In the genomic region with DNA sequence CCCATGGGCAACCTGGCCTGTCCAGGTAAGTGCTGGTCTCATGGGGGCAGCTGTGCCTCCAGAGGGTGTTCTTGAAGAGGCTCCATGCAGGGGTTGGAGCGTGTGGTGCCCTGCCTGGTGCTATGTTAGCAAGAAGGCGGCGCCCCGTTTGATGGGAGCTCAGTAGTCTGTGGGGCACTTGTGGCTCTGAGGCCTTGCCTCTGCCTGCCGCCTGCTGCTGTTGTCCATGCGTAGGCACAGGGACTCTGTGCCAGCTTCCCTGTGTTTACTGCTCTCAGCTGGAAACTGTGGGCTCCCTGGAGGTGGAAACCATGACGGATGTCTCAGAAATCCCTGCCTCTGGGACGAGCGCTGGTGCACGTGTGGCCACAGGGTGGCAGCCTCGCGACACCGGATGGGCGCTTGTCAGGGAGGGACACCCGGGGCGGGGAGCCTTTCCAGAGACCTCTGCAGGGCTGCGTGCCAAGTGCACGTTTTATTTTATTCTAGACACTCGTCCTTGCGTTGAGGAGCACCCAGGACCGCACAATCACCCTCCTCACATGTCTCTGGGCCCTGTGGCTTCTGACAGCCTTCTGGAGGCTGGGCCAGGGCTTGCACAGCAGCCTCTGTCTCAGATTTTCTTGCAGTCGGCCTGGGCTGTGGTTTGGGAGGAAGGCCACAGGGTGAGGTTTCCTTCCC, we compare ENCODE assay signal across 1 cellular context.
TF ChIP-seq lines count a peak whose summit lies in the region.

No MANE protein-coding gene starts in this region.

TF ChIP-seq in HepG2, 621 proteins besides CTCF, POLR2A, EP300 and RAD21 (continued from another document and continues in another):
- TF ChIP-seq, protein P1, sequence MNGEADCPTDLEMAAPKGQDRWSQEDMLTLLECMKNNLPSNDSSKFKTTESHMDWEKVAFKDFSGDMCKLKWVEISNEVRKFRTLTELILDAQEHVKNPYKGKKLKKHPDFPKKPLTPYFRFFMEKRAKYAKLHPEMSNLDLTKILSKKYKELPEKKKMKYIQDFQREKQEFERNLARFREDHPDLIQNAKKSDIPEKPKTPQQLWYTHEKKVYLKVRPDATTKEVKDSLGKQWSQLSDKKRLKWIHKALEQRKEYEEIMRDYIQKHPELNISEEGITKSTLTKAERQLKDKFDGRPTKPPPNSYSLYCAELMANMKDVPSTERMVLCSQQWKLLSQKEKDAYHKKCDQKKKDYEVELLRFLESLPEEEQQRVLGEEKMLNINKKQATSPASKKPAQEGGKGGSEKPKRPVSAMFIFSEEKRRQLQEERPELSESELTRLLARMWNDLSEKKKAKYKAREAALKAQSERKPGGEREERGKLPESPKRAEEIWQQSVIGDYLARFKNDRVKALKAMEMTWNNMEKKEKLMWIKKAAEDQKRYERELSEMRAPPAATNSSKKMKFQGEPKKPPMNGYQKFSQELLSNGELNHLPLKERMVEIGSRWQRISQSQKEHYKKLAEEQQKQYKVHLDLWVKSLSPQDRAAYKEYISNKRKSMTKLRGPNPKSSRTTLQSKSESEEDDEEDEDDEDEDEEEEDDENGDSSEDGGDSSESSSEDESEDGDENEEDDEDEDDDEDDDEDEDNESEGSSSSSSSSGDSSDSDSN (CRISPR knock-in tag; IDR thresholded peaks at IDR 0.05): no peak
- TF ChIP-seq GABPB1 (CRISPR knock-in tag; IDR thresholded peaks at IDR 0.05) (peak; percentile 60), ZNF83 (CRISPR knock-in tag; IDR thresholded peaks at IDR 0.05; ENCODE audit: borderline replicate concordance) (no peak), GABPA (IDR thresholded peaks at IDR 0.05; ENCODE audit: low read depth, low read length) (no peak), GABPA (CRISPR knock-in tag; IDR thresholded peaks at IDR 0.05; ENCODE audit: low read depth) (no peak), ZKSCAN8 (CRISPR knock-in tag; IDR thresholded peaks at IDR 0.05; ENCODE audit: borderline replicate concordance) (no peak), ZNF549 (CRISPR knock-in tag; IDR thresholded peaks at IDR 0.05) (no peak), TEAD2 (CRISPR knock-in tag; IDR thresholded peaks at IDR 0.05) (no peak), ZNF891 (CRISPR knock-in tag; IDR thresholded peaks at IDR 0.05) (no peak), SIN3B (IDR thresholded peaks at IDR 0.05; ENCODE audit: low read length) (no peak), ZNF180 (CRISPR knock-in tag; IDR thresholded peaks at IDR 0.05; ENCODE audit: borderline replicate concordance, low read depth) (no peak), GATAD1 (CRISPR knock-in tag; IDR thresholded peaks at IDR 0.05) (no peak), ZNF713 (CRISPR knock-in tag; IDR thresholded peaks at IDR 0.05) (no peak), BHLHE40 (IDR thresholded peaks at IDR 0.05; ENCODE audit: low read length) (peak; percentile 56), ZNF350 (CRISPR knock-in tag; IDR thresholded peaks at IDR 0.05; ENCODE audit: borderline replicate concordance, low read depth) (no peak), ZMYM4 (CRISPR knock-in tag; IDR thresholded peaks at IDR 0.05) (no peak), KAT2B (IDR thresholded peaks at IDR 0.05; ENCODE audit: borderline replicate concordance, low read depth, low read length) (no peak), ZNF619 (CRISPR knock-in tag; IDR thresholded peaks at IDR 0.05) (no peak), PCBP1 (IDR thresholded peaks at IDR 0.05; ENCODE audit: borderline replicate concordance, low read depth, low read length) (no peak), NFYC (CRISPR knock-in tag; IDR thresholded peaks at IDR 0.05) (no peak), SMARCC2 (IDR thresholded peaks at IDR 0.05) (no peak), ZNF841 (CRISPR knock-in tag; IDR thresholded peaks at IDR 0.05; ENCODE audit: borderline replicate concordance) (no peak), IKZF4 (CRISPR knock-in tag; IDR thresholded peaks at IDR 0.05; ENCODE audit: borderline replicate concordance, low read depth, not compliant biosample characterization) (no peak), ZNF556 (CRISPR knock-in tag; IDR thresholded peaks at IDR 0.05; ENCODE audit: borderline replicate concordance) (0 out of 2 replicates have a peak, but pooled peaks have one; percentile 56), TBL1XR1 (IDR thresholded peaks at IDR 0.05; ENCODE audit: borderline replicate concordance, low read length, partially characterized antibody) (no peak), ERF (CRISPR knock-in tag; IDR thresholded peaks at IDR 0.05) (no peak), RBAK (CRISPR knock-in tag; IDR thresholded peaks at IDR 0.05) (no peak), LCORL (IDR thresholded peaks at IDR 0.05) (no peak), LCORL (CRISPR knock-in tag; IDR thresholded peaks at IDR 0.05) (no peak), RAD51 (IDR thresholded peaks at IDR 0.05; ENCODE audit: borderline replicate concordance) (no peak), ZFP36L2 (CRISPR knock-in tag; IDR thresholded peaks at IDR 0.05) (no peak), FOXA1 (IDR thresholded peaks at IDR 0.05) (no peak), FOXA1 (CRISPR knock-in tag; IDR thresholded peaks at IDR 0.05) (no peak), SIX4 (CRISPR knock-in tag; IDR thresholded peaks at IDR 0.05) (no peak), MIER3 (CRISPR knock-in tag; IDR thresholded peaks at IDR 0.05; ENCODE audit: borderline replicate concordance) (no peak), SPEN (CRISPR knock-in tag; IDR thresholded peaks at IDR 0.05; ENCODE audit: low read depth) (no peak), MYNN (CRISPR knock-in tag; IDR thresholded peaks at IDR 0.05; ENCODE audit: low read depth) (no peak)
- TF ChIP-seq, protein P2, sequence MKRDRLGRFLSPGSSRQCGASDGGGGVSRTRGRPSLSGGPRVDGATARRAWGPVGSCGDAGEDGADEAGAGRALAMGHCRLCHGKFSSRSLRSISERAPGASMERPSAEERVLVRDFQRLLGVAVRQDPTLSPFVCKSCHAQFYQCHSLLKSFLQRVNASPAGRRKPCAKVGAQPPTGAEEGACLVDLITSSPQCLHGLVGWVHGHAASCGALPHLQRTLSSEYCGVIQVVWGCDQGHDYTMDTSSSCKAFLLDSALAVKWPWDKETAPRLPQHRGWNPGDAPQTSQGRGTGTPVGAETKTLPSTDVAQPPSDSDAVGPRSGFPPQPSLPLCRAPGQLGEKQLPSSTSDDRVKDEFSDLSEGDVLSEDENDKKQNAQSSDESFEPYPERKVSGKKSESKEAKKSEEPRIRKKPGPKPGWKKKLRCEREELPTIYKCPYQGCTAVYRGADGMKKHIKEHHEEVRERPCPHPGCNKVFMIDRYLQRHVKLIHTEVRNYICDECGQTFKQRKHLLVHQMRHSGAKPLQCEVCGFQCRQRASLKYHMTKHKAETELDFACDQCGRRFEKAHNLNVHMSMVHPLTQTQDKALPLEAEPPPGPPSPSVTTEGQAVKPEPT (CRISPR knock-in tag; IDR thresholded peaks at IDR 0.05; ENCODE audit: low read depth): no peak
- TF ChIP-seq, protein P3, sequence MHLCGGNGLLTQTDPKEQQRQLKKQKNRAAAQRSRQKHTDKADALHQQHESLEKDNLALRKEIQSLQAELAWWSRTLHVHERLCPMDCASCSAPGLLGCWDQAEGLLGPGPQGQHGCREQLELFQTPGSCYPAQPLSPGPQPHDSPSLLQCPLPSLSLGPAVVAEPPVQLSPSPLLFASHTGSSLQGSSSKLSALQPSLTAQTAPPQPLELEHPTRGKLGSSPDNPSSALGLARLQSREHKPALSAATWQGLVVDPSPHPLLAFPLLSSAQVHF (CRISPR knock-in tag; IDR thresholded peaks at IDR 0.05): no peak
- TF ChIP-seq, protein P4, sequence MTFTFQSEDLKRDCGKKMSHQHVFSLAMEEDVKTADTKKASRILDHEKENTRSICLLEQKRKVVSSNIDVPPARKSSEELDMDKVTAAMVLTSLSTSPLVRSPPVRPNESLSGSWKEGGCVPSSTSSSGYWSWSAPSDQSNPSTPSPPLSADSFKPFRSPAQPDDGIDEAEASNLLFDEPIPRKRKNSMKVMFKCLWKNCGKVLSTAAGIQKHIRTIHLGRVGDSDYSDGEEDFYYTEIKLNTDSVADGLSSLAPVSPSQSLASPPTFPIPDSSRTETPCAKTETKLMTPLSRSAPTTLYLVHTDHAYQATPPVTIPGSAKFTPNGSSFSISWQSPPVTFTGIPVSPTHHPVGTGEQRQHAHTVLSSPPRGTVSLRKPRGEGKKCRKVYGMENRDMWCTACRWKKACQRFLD (CRISPR knock-in tag; IDR thresholded peaks at IDR 0.05; ENCODE audit: borderline replicate concordance): no peak
- TF ChIP-seq, protein P5, sequence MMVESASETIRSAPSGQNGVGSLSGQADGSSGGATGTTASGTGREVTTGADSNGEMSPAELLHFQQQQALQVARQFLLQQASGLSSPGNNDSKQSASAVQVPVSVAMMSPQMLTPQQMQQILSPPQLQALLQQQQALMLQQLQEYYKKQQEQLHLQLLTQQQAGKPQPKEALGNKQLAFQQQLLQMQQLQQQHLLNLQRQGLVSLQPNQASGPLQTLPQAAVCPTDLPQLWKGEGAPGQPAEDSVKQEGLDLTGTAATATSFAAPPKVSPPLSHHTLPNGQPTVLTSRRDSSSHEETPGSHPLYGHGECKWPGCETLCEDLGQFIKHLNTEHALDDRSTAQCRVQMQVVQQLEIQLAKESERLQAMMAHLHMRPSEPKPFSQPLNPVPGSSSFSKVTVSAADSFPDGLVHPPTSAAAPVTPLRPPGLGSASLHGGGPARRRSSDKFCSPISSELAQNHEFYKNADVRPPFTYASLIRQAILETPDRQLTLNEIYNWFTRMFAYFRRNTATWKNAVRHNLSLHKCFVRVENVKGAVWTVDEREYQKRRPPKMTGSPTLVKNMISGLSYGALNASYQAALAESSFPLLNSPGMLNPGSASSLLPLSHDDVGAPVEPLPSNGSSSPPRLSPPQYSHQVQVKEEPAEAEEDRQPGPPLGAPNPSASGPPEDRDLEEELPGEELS (CRISPR knock-in tag; IDR thresholded peaks at IDR 0.05): no peak
- TF ChIP-seq, protein P6, sequence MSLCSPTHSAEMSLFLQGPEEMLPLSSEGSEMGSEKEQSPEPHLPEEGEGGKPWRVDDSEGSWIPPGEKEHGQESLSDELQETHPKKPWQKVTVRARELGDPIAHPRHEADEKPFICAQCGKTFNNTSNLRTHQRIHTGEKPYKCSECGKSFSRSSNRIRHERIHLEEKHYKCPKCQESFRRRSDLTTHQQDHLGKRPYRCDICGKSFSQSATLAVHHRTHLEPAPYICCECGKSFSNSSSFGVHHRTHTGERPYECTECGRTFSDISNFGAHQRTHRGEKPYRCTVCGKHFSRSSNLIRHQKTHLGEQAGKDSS (CRISPR knock-in tag; IDR thresholded peaks at IDR 0.05; ENCODE audit: borderline replicate concordance, low read depth): no peak
- TF ChIP-seq, protein P7, sequence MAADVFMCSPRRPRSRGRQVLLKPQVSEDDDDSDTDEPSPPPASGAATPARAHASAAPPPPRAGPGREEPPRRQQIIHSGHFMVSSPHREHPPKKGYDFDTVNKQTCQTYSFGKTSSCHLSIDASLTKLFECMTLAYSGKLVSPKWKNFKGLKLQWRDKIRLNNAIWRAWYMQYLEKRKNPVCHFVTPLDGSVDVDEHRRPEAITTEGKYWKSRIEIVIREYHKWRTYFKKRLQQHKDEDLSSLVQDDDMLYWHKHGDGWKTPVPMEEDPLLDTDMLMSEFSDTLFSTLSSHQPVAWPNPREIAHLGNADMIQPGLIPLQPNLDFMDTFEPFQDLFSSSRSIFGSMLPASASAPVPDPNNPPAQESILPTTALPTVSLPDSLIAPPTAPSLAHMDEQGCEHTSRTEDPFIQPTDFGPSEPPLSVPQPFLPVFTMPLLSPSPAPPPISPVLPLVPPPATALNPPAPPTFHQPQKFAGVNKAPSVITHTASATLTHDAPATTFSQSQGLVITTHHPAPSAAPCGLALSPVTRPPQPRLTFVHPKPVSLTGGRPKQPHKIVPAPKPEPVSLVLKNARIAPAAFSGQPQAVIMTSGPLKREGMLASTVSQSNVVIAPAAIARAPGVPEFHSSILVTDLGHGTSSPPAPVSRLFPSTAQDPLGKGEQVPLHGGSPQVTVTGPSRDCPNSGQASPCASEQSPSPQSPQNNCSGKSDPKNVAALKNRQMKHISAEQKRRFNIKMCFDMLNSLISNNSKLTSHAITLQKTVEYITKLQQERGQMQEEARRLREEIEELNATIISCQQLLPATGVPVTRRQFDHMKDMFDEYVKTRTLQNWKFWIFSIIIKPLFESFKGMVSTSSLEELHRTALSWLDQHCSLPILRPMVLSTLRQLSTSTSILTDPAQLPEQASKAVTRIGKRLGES (CRISPR knock-in tag; IDR thresholded peaks at IDR 0.05; ENCODE audit: borderline replicate concordance): no peak
- TF ChIP-seq, protein P8, sequence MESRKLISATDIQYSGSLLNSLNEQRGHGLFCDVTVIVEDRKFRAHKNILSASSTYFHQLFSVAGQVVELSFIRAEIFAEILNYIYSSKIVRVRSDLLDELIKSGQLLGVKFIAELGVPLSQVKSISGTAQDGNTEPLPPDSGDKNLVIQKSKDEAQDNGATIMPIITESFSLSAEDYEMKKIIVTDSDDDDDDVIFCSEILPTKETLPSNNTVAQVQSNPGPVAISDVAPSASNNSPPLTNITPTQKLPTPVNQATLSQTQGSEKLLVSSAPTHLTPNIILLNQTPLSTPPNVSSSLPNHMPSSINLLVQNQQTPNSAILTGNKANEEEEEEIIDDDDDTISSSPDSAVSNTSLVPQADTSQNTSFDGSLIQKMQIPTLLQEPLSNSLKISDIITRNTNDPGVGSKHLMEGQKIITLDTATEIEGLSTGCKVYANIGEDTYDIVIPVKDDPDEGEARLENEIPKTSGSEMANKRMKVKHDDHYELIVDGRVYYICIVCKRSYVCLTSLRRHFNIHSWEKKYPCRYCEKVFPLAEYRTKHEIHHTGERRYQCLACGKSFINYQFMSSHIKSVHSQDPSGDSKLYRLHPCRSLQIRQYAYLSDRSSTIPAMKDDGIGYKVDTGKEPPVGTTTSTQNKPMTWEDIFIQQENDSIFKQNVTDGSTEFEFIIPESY (CRISPR knock-in tag; IDR thresholded peaks at IDR 0.05): peak; percentile 68; the same call in 1 of the 2 replicates
- TF ChIP-seq, protein P9, sequence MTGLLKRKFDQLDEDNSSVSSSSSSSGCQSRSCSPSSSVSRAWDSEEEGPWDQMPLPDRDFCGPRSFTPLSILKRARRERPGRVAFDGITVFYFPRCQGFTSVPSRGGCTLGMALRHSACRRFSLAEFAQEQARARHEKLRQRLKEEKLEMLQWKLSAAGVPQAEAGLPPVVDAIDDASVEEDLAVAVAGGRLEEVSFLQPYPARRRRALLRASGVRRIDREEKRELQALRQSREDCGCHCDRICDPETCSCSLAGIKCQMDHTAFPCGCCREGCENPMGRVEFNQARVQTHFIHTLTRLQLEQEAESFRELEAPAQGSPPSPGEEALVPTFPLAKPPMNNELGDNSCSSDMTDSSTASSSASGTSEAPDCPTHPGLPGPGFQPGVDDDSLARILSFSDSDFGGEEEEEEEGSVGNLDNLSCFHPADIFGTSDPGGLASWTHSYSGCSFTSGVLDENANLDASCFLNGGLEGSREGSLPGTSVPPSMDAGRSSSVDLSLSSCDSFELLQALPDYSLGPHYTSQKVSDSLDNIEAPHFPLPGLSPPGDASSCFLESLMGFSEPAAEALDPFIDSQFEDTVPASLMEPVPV (CRISPR knock-in tag; IDR thresholded peaks at IDR 0.05): no peak
- TF ChIP-seq, protein P10, sequence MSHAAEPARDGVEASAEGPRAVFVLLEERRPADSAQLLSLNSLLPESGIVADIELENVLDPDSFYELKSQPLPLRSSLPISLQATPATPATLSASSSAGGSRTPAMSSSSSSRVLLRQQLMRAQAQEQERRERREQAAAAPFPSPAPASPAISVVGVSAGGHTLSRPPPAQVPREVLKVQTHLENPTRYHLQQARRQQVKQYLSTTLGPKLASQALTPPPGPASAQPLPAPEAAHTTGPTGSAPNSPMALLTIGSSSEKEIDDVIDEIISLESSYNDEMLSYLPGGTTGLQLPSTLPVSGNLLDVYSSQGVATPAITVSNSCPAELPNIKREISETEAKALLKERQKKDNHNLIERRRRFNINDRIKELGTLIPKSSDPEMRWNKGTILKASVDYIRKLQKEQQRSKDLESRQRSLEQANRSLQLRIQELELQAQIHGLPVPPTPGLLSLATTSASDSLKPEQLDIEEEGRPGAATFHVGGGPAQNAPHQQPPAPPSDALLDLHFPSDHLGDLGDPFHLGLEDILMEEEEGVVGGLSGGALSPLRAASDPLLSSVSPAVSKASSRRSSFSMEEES (CRISPR knock-in tag; IDR thresholded peaks at IDR 0.05): no peak
